ENCODE assay signal across 1 cellular context in genomic region chr5:16577677-16578076, GRCh38.
TF ChIP-seq lines count a peak whose summit lies in the region.

No MANE protein-coding gene starts in this region.

TF ChIP-seq in GM12878, 131 proteins besides CTCF, POLR2A, EP300 and RAD21 (continued from another document):
- TF ChIP-seq, protein P1, sequence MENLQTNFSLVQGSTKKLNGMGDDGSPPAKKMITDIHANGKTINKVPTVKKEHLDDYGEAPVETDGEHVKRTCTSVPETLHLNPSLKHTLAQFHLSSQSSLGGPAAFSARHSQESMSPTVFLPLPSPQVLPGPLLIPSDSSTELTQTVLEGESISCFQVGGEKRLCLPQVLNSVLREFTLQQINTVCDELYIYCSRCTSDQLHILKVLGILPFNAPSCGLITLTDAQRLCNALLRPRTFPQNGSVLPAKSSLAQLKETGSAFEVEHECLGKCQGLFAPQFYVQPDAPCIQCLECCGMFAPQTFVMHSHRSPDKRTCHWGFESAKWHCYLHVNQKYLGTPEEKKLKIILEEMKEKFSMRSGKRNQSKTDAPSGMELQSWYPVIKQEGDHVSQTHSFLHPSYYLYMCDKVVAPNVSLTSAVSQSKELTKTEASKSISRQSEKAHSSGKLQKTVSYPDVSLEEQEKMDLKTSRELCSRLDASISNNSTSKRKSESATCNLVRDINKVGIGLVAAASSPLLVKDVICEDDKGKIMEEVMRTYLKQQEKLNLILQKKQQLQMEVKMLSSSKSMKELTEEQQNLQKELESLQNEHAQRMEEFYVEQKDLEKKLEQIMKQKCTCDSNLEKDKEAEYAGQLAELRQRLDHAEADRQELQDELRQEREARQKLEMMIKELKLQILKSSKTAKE (IDR thresholded peaks at IDR 0.05; ENCODE audit: low read depth, poor library complexity, severe bottlenecking): no peak
- TF ChIP-seq ESRRA (IDR thresholded peaks at IDR 0.05; ENCODE audit: low read length) (no peak), EZH2 (IDR thresholded peaks at IDR 0.05; ENCODE audit: borderline replicate concordance, control insufficient read depth, low read depth, low read length) (no peak), WRNIP1 (IDR thresholded peaks at IDR 0.05; ENCODE audit: borderline replicate concordance, low read depth, low read length) (no peak)
- TF ChIP-seq, protein P2, sequence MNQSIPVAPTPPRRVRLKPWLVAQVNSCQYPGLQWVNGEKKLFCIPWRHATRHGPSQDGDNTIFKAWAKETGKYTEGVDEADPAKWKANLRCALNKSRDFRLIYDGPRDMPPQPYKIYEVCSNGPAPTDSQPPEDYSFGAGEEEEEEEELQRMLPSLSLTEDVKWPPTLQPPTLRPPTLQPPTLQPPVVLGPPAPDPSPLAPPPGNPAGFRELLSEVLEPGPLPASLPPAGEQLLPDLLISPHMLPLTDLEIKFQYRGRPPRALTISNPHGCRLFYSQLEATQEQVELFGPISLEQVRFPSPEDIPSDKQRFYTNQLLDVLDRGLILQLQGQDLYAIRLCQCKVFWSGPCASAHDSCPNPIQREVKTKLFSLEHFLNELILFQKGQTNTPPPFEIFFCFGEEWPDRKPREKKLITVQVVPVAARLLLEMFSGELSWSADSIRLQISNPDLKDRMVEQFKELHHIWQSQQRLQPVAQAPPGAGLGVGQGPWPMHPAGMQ (IDR thresholded peaks at IDR 0.05; ENCODE audit: borderline replicate concordance): no peak
TF ChIP-seq in GM12878: peak in this region for 0.
